In genomic region chr9:121732383-121732782, GRCh38 we compare ENCODE assay signal across 22 cellular contexts.
DNase-seq lines count a peak whose midpoint lies in the region; ATAC-seq and TF ChIP-seq lines count a peak whose summit lies in the region.
"Had no signal": no experiment of that assay in that cellular context is flagged by ENCODE, and none has a peak within 500 bp of the region (broad histone marks: within the 10 kb centered on the region; RNA-seq: fewer than 3 reads in every experiment).

No MANE protein-coding gene starts in this region.

- H3K4me3 ChIP-seq in HEK293 (ENCODE audit: low read depth, low read length) (no peak overlapping the region), tibial artery (no peak overlapping the region)
- H3K4me3 ChIP-seq: left lung had no signal

- peaks cover 3% of the 10 kb centered on the region; the same call in 1 of the 2 replicates for H3K27me3 Mint-ChIP-seq in WTC11 (ENCODE audit: low read depth)
- peaks cover 2% of the 10 kb centered on the region for H3K27me3 Mint-ChIP-seq in mesothelial cell of epicardium (ENCODE audit: low read depth)
- H3K27me3 Mint-ChIP-seq in activated T-helper 17 cell treated with anti-CD3 and anti-CD28 coated beads, Interleukin-2, amount 50 U/mL, for 72 hours: peaks cover 35% of the 10 kb centered on the region

- H3K36me3 ChIP-seq in HEK293 (ENCODE audit: control insufficient read depth in 2 of 2, insufficient read depth in 1 of 2, low read length in 2 of 2) (no peaks in the 10 kb centered on the region), tibial artery (no peaks in the 10 kb centered on the region)
- H3K36me3 ChIP-seq: left lung, neutrophil had no signal

- H3K4me3 Mint-ChIP-seq in WTC11 (no peak overlapping the region), mesothelial cell of epicardium (no peak overlapping the region)
- no peak overlapping the region for H3K4me3 Mint-ChIP-seq in activated T-helper 17 cell treated with anti-CD3 and anti-CD28 coated beads, Interleukin-2, amount 50 U/mL, for 72 hours
- H3K4me3 Mint-ChIP-seq: activated CD4-positive, alpha-beta memory T cell treated with anti-CD3 and anti-CD28 coated beads for 36 hours; activated naive CD4-positive, alpha-beta T cell treated with anti-CD3 and anti-CD28 coated beads, Interleukin-2, amount 10 ng/mL, durations not matched to agents 7 days and 5 days; CD4-positive, alpha-beta memory T cell had no signal

- H3K4me1 ChIP-seq in HEK293 (ENCODE audit: control insufficient read depth, insufficient read depth, low read length): no peaks in the 10 kb centered on the region; the same call in none of the 2 replicates
- H3K4me1 ChIP-seq in tibial artery: peaks cover 4 to 78% (median 63%) of the 10 kb centered on the region in 4 donors

- H3K9me3 ChIP-seq in HEK293 (ENCODE audit: control insufficient read depth, insufficient read depth, low read depth, low read length): no peaks in the 10 kb centered on the region
- no peaks in the 10 kb centered on the region for H3K9me3 ChIP-seq in tibial artery
- H3K9me3 ChIP-seq: left lung, neutrophil had no signal

- POLR2A ChIA-PET in HEK293 (lab: Yijun Ruan, JAX): no interaction called here
- POLR2A ChIA-PET in WTC11 (lab: Charles Lee): interaction anchor here (0.5 kb wide), 1 partner anchor 210 kb away, joined by 10 read pairs; no protein-coding TSS in a partner anchor

- H3K9me3 Mint-ChIP-seq in WTC11 (no peaks in the 10 kb centered on the region), mesothelial cell of epicardium (no peaks in the 10 kb centered on the region)
- H3K9me3 Mint-ChIP-seq in activated T-helper 17 cell treated with anti-CD3 and anti-CD28 coated beads, Interleukin-2, amount 50 U/mL, for 72 hours: no peaks in the 10 kb centered on the region
- H3K9me3 Mint-ChIP-seq: activated CD4-positive, alpha-beta memory T cell treated with anti-CD3 and anti-CD28 coated beads for 36 hours; activated naive CD4-positive, alpha-beta T cell treated with anti-CD3 and anti-CD28 coated beads, Interleukin-2, amount 10 ng/mL, durations not matched to agents 7 days and 5 days had no signal

- intact Hi-C loops in tibial artery (cut with DNase I; ENCODE audit: low total_unique reads): no loop called here

- DNase-seq in WTC11 (ENCODE audit: low spot score): no peak
- DNase-seq in mesothelial cell of epicardium (ENCODE audit: low spot score in 2 of 2, unreplicated experiment in 2 of 2): no peak
- DNase-seq in tibial artery: no peak
- DNase-seq in NCI-H345 treated with DMSO at 0.1 percent for 48 hours (lab: John Stamatoyannopoulos, UW; ENCODE audit: unreplicated experiment): no peak
- DNase-seq: activated CD4-positive, alpha-beta memory T cell treated with anti-CD3 and anti-CD28 coated beads for 36 hours; activated CD4-positive, CD25-positive, alpha-beta regulatory T cell; activated naive CD4-positive, alpha-beta T cell treated with anti-CD3 and anti-CD28 coated beads, Interleukin-2, amount 10 ng/mL, durations not matched to agents 7 days and 5 days; activated T-cell treated with anti-CD3 and anti-CD28 coated beads, Interleukin-2, amount 50 U/mL, for 1 hour; CD4-positive, alpha-beta memory T cell; DMS79; glutamatergic neuron; KG1; left lung; NCI-H1092; NCI-H2029 treated with DMSO at 0.1 percent for 48 hours; NCI-H510A; stimulated activated CD8-positive, alpha-beta memory T cell treated with anti-CD3 and anti-CD28 coated beads, Interleukin-4, amount 100 ng/mL, for 48 hours; T1000 had no signal

- CTCF ChIA-PET in HEK293 (lab: Yijun Ruan, JAX) (interaction anchor here (1.1 kb wide), 1 partner anchor 33 kb away, joined by 3 read pairs; no protein-coding TSS in a partner anchor), WTC11 (lab: Charles Lee) (interaction anchor here (0.7 to 4.7 kb wide), 6 partner anchors 11 to 257 kb away, joined by 3 to 33 read pairs (median 4); no protein-coding TSS in a partner anchor)

- peaks cover 40% of the 10 kb centered on the region for H3K4me1 Mint-ChIP-seq in WTC11
- peaks cover 39% of the 10 kb centered on the region for H3K4me1 Mint-ChIP-seq in mesothelial cell of epicardium
- no peaks in the 10 kb centered on the region for H3K4me1 Mint-ChIP-seq in activated T-helper 17 cell treated with anti-CD3 and anti-CD28 coated beads, Interleukin-2, amount 50 U/mL, for 72 hours

- ATAC-seq in WTC11 (no peak), HG02642 (IDR thresholded peaks at IDR 0.05; ENCODE audit: poor library complexity, unreplicated experiment) (no peak)
- no peak for ATAC-seq in activated T-helper 17 cell treated with anti-CD3 and anti-CD28 coated beads, Interleukin-2, amount 50 U/mL, for 72 hours (replicated peaks)

- H3K27ac Mint-ChIP-seq in WTC11 (peak overlapping the region; percentile 8; the same call in 1 of the 2 replicates), mesothelial cell of epicardium (peak overlapping the region; percentile 4)
- H3K27ac Mint-ChIP-seq in activated T-helper 17 cell treated with anti-CD3 and anti-CD28 coated beads, Interleukin-2, amount 50 U/mL, for 72 hours: no peak overlapping the region
- H3K27ac Mint-ChIP-seq: activated CD4-positive, alpha-beta memory T cell treated with anti-CD3 and anti-CD28 coated beads for 36 hours; activated naive CD4-positive, alpha-beta T cell treated with anti-CD3 and anti-CD28 coated beads, Interleukin-2, amount 10 ng/mL, durations not matched to agents 7 days and 5 days; CD4-positive, alpha-beta memory T cell had no signal

- H3K36me3 Mint-ChIP-seq in WTC11 (no peaks in the 10 kb centered on the region), mesothelial cell of epicardium (no peaks in the 10 kb centered on the region)
- no peaks in the 10 kb centered on the region for H3K36me3 Mint-ChIP-seq in activated T-helper 17 cell treated with anti-CD3 and anti-CD28 coated beads, Interleukin-2, amount 50 U/mL, for 72 hours (ENCODE audit: low read depth)
- H3K36me3 Mint-ChIP-seq: activated CD4-positive, alpha-beta memory T cell treated with anti-CD3 and anti-CD28 coated beads for 36 hours; activated naive CD4-positive, alpha-beta T cell treated with anti-CD3 and anti-CD28 coated beads, Interleukin-2, amount 10 ng/mL, durations not matched to agents 7 days and 5 days; CD4-positive, alpha-beta memory T cell had no signal

- H3K27ac ChIP-seq in HEK293 (ENCODE audit: extremely low read depth, low read depth, low read length): no peak overlapping the region
- peak overlapping the region; percentile 46 to 66 for H3K27ac ChIP-seq in tibial artery
- H3K27ac ChIP-seq: left lung, neutrophil had no signal

- H3K27me3 ChIP-seq in tibial artery: no peaks in the 10 kb centered on the region

- TF ChIP-seq CTCF in HEK293 (tag by site-specific recombination; IDR thresholded peaks at IDR 0.05): no peak
- TF ChIP-seq CTCF in WTC11 (IDR thresholded peaks at IDR 0.05): no peak
- TF ChIP-seq CTCF in mesothelial cell of epicardium (IDR thresholded peaks at IDR 0.05; ENCODE audit: unreplicated experiment): no peak
- no peak for TF ChIP-seq CTCF in tibial artery (IDR thresholded peaks at IDR 0.05)

TF ChIP-seq in HEK293, 187 proteins besides CTCF, POLR2A, EP300 and RAD21:
- TF ChIP-seq ZFHX2 (tag by site-specific recombination; conservative IDR thresholded peaks at IDR 0.05) (peak; percentile 96), EGR2 (tag by site-specific recombination; IDR thresholded peaks at IDR 0.05; ENCODE audit: low read depth) (peak; percentile 94), ZNF785 (tag by site-specific recombination; IDR thresholded peaks at IDR 0.05) (no peak), ZSCAN16 (tag by site-specific recombination; IDR thresholded peaks at IDR 0.05) (no peak)

TF ChIP-seq in WTC11, 78 proteins besides CTCF, POLR2A, EP300 and RAD21:
- TF ChIP-seq RORB (CRISPR knock-in tag; IDR thresholded peaks at IDR 0.05) (no peak), TP53 (CRISPR knock-in tag; IDR thresholded peaks at IDR 0.05) (no peak), NFE2L1 (CRISPR knock-in tag; IDR thresholded peaks at IDR 0.05) (no peak), HMGXB4 (CRISPR knock-in tag; IDR thresholded peaks at IDR 0.05) (no peak)
- TF ChIP-seq, protein P1, sequence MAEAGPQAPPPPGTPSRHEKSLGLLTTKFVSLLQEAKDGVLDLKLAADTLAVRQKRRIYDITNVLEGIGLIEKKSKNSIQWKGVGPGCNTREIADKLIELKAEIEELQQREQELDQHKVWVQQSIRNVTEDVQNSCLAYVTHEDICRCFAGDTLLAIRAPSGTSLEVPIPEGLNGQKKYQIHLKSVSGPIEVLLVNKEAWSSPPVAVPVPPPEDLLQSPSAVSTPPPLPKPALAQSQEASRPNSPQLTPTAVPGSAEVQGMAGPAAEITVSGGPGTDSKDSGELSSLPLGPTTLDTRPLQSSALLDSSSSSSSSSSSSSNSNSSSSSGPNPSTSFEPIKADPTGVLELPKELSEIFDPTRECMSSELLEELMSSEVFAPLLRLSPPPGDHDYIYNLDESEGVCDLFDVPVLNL (CRISPR knock-in tag; IDR thresholded peaks at IDR 0.05; ENCODE audit: borderline replicate concordance, low read depth): no peak
